Comparison of ENCODE assay signal across 8 cellular contexts in genomic region chr10:48307584-48307983, GRCh38. TPM values are rescaled to one million over a fixed set of nuclear protein-coding genes. Genes with fewer than 3 reads are reported as not detected.
DNase-seq lines count a peak whose midpoint lies in the region; ATAC-seq and TF ChIP-seq lines count a peak whose summit lies in the region.

No MANE protein-coding gene starts in this region.

- H3K4me2 ChIP-seq in BLaER1, result peak overlapping the region; percentile 81
- H3K4me2 ChIP-seq in Loucy (ENCODE audit: low read depth, low read length, poor library complexity, severe bottlenecking), result peak overlapping the region; percentile 86

- peaks cover 17 to 41% of the 10 kb centered on the region in 2 donors for H3K4me1 Mint-ChIP-seq in natural killer cell treated with Interleukin-12 subunit alpha and Interleukin-12 subunit beta and Interleukin-15 and Interleukin-18, amount 100 ng/mL, for 72 hours (ENCODE audit: low read depth in 2 of 2)

- H3K4me3 ChIP-seq in BLaER1 (peak overlapping the region; percentile 88), Loucy (ENCODE audit: low read length, poor library complexity, severe bottlenecking) (peak overlapping the region; percentile 94)

- H3K9ac ChIP-seq in BLaER1 (peak overlapping the region; percentile 91), Loucy (ENCODE audit: low read depth, low read length, poor library complexity, severe bottlenecking) (peak overlapping the region; percentile 84)

- peaks cover 58% of the 10 kb centered on the region for H3K79me2 ChIP-seq in Loucy (ENCODE audit: insufficient read depth, low read length)

- H3K27me3 Mint-ChIP-seq in natural killer cell treated with Interleukin-12 subunit alpha and Interleukin-12 subunit beta and Interleukin-15 and Interleukin-18, amount 100 ng/mL, for 72 hours, result no peaks in the 10 kb centered on the region

- no peak for DNase-seq in natural killer cell treated with Interleukin-12 subunit alpha and Interleukin-12 subunit beta and Interleukin-15 and Interleukin-18, amount 100 ng/mL, for 72 hours (ENCODE audit: low spot score)
- DNase-seq in NCI-H446 treated with DMSO at 0.1 percent for 48 hours (lab: John Stamatoyannopoulos, UW), result no peak
- DNase-seq in GM19238 (ENCODE audit: insufficient read length, low spot score), result no peak
- DNase-seq in NCI-H526 treated with DMSO at 0.1 percent for 48 hours (lab: John Stamatoyannopoulos, UW), result no peak

- no peaks in the 10 kb centered on the region for H3K9me2 ChIP-seq in Loucy (replicated peaks; ENCODE audit: low read depth, low read length)

- H3K27me3 ChIP-seq in BLaER1, result no peaks in the 10 kb centered on the region
- no peaks in the 10 kb centered on the region for H3K27me3 ChIP-seq in Loucy (ENCODE audit: insufficient read depth, low read length, poor library complexity, severe bottlenecking)

- H3K9me3 ChIP-seq in BLaER1, result no peaks in the 10 kb centered on the region
- no peaks in the 10 kb centered on the region for H3K9me3 ChIP-seq in Loucy (ENCODE audit: insufficient read depth, low read depth, low read length)

- no peaks in the 10 kb centered on the region for H3F3A ChIP-seq in Loucy (ENCODE audit: low read depth)

- peak overlapping the region; percentile 92 for H3K4me3 Mint-ChIP-seq in natural killer cell treated with Interleukin-12 subunit alpha and Interleukin-12 subunit beta and Interleukin-15 and Interleukin-18, amount 100 ng/mL, for 72 hours

- peak overlapping the region; percentile 87 for H3K27ac ChIP-seq in BLaER1
- peak overlapping the region; percentile 62 for H3K27ac ChIP-seq in cingulate gyrus (ENCODE audit: low read depth, low read length)

- H2AFZ ChIP-seq in Loucy (ENCODE audit: low read length), result no peak overlapping the region

- H3K36me3 ChIP-seq in BLaER1, result no peaks in the 10 kb centered on the region
- H3K36me3 ChIP-seq in Loucy (ENCODE audit: insufficient read depth, low read length), result no peaks in the 10 kb centered on the region

- H3K9me3 Mint-ChIP-seq in natural killer cell treated with Interleukin-12 subunit alpha and Interleukin-12 subunit beta and Interleukin-15 and Interleukin-18, amount 100 ng/mL, for 72 hours, result no peaks in the 10 kb centered on the region

- peaks cover 5% of the 10 kb centered on the region for H3K36me3 Mint-ChIP-seq in natural killer cell treated with Interleukin-12 subunit alpha and Interleukin-12 subunit beta and Interleukin-15 and Interleukin-18, amount 100 ng/mL, for 72 hours

- peaks cover 55% of the 10 kb centered on the region for H4K20me1 ChIP-seq in BLaER1
- H4K20me1 ChIP-seq in Loucy (ENCODE audit: insufficient read depth, low read length, poor library complexity, severe bottlenecking), result peaks cover 55% of the 10 kb centered on the region

- ATAC-seq in natural killer cell treated with Interleukin-12 subunit alpha and Interleukin-12 subunit beta and Interleukin-15 and Interleukin-18, amount 100 ng/mL, for 72 hours, result no peak
- no peak for ATAC-seq in HG03378 (IDR thresholded peaks at IDR 0.05; ENCODE audit: unreplicated experiment)

- H3K4me1 ChIP-seq in BLaER1 (peaks cover 39% of the 10 kb centered on the region), Loucy (ENCODE audit: insufficient read depth, low read length, poor library complexity, severe bottlenecking) (peaks cover 50% of the 10 kb centered on the region)

- peak overlapping the region; percentile 76 to 81 for H3K27ac Mint-ChIP-seq in natural killer cell treated with Interleukin-12 subunit alpha and Interleukin-12 subunit beta and Interleukin-15 and Interleukin-18, amount 100 ng/mL, for 72 hours

- no peak for TF ChIP-seq CTCF in Loucy (conservative IDR thresholded peaks at IDR 0.05; ENCODE audit: low read length)

RNA-seq across cellular contexts. Expression of gene MAPK8, which starts 1.1 kb away (rescaled TPM):
- 10 to 100 TPM; 43.1 to 79.9 TPM for total RNA-seq in natural killer cell treated with Interleukin-12 subunit alpha and Interleukin-12 subunit beta and Interleukin-15 and Interleukin-18, amount 100 ng/mL, for 72 hours

RNA-seq across cellular contexts. Expression of gene FRMPD2, which starts 33.1 kb away (rescaled TPM):
- total RNA-seq in natural killer cell treated with Interleukin-12 subunit alpha and Interleukin-12 subunit beta and Interleukin-15 and Interleukin-18, amount 100 ng/mL, for 72 hours, result not detected
